8 cellular contexts compared by ENCODE assay signal in the genomic region with DNA sequence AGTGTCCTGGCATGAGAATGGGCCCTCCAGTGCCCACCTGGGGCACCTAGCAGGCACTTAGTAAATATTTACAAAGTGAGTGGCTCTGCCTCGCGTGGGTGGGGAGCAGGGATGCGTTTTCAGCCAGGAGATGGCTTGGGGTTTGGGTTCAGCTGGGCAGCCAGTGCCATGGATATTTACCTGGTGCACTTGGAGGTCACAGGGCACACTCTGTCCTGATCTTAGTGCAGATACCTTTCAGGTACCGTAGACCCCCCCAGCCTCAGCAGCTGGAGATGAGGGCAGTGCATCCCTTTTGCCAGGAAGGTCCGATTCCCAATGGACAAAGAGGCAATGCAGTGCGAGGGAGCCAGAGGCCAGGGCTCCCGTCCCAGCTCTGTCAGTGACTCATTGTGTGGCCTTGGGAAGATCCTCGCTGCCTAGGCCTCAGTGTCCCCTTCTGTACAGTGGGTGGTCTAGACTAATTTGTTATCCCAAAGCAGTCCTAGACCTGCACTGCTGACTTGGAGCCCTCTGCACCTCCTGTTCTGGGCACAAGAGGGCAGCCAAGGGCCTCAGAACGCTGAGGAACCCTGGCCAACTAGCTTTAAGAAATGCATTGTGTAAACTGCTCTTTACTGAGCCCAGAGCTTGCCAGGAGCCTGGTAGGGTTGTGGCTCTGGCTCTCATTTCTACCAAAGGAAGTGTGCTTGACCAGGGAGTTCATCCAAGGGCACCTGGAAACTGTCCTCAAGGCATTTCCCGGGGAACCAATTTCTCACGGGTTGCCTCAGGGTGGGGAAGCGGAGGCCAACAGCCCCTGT. TPM values are rescaled to one million over a fixed set of nuclear protein-coding genes. Genes with fewer than 3 reads are reported as not detected.
DNase-seq lines count a peak whose midpoint lies in the region; ATAC-seq and TF ChIP-seq lines count a peak whose summit lies in the region.

No MANE protein-coding gene starts in this region.

- in situ Hi-C loops in SK-MEL-5 (cut with HindIII; ENCODE audit: low pct_unique_long_range_greater_than_20kb, low sequenced_read_pairs) = no loop called here
- in situ Hi-C loops in transverse colon (cut with MboI; ENCODE audit: low pct_ligation_motif_present in 1 of 4, low pct_unique_long_range_greater_than_20kb in 1 of 4, low sequenced_read_pairs in 3 of 4) = loop anchor here (5.0 to 10.0 kb wide), 3 partner anchors 149 to 389 kb away; a partner anchor contains a TSS

- H3K36me3 ChIP-seq in parathyroid adenoma (ENCODE audit: control insufficient read depth, insufficient read depth, low read length) (no peaks in the 10 kb centered on the region), transverse colon (no peaks in the 10 kb centered on the region)

- H3K9me3 Mint-ChIP-seq in CD4-positive, alpha-beta T cell = no peaks in the 10 kb centered on the region

- no peak overlapping the region for H3K4me2 ChIP-seq in parathyroid adenoma (ENCODE audit: low read length)

- no peak overlapping the region for H3K4me3 Mint-ChIP-seq in CD4-positive, alpha-beta T cell

- H3K27me3 Mint-ChIP-seq in CD4-positive, alpha-beta T cell = no peaks in the 10 kb centered on the region

- TF ChIP-seq EP300 in transverse colon (IDR thresholded peaks at IDR 0.05; ENCODE audit: low read depth) = no peak

- no peak overlapping the region for H3K27ac Mint-ChIP-seq in CD4-positive, alpha-beta T cell

- H3K27ac ChIP-seq in CD4-positive, alpha-beta T cell (ENCODE audit: low read depth, low read length) = no peak overlapping the region
- no peak overlapping the region for H3K27ac ChIP-seq in parathyroid adenoma
- peak overlapping the region in 1 of 4 donors; percentile 24 for H3K27ac ChIP-seq in transverse colon

- H3K4me1 Mint-ChIP-seq in CD4-positive, alpha-beta T cell (ENCODE audit: low read depth) = no peaks in the 10 kb centered on the region

- no peak for TF ChIP-seq POLR2A in transverse colon (IDR thresholded peaks at IDR 0.05)

- no peak overlapping the region for H2AFZ ChIP-seq in parathyroid adenoma

- H3K9ac ChIP-seq in parathyroid adenoma = no peak overlapping the region

- POLR2A ChIA-PET in CD4-positive, alpha-beta T cell (lab: Charles Lee) = interaction anchor here (1.4 to 1.5 kb wide), 3 partner anchors 17 to 155 kb away, joined by 5 to 11 read pairs (median 6); a partner anchor contains a TSS

- CTCF ChIA-PET in CD4-positive, alpha-beta T cell (lab: Charles Lee) = interaction anchor here (0.6 to 3.2 kb wide), 11 partner anchors 8 to 384 kb away, joined by 3 to 54 read pairs (median 4); a partner anchor contains a TSS

- H3K36me3 Mint-ChIP-seq in CD4-positive, alpha-beta T cell (ENCODE audit: low read depth) = peaks cover 9% of the 10 kb centered on the region

- peak; percentile 48 to 71 (median 58) for DNase-seq in CD4-positive, alpha-beta T cell
- DNase-seq in KG1 (lab: John Stamatoyannopoulos, UW) (peak; percentile 21), SK-MEL-5 (ENCODE audit: low read depth, low spot score) (peak; percentile 84), germinal center (ENCODE audit: low spot score) (peak; percentile 45), transverse colon (peak; percentile 69)
- peak; percentile 71 for DNase-seq in activated naive CD4-positive, alpha-beta T cell treated with Interleukin-2 at 50 U/mL for 16 hours

- WGBS in transverse colon (ENCODE audit: low coverage in 1 of 2), 2 donors = 38% methylated on average over 12 of the region's 12 CpGs; no CpG with 5 or more reads in 1 of the 2 donors

- no peaks in the 10 kb centered on the region for H3K9me3 ChIP-seq in CD4-positive, alpha-beta T cell (ENCODE audit: control insufficient read depth, low read length)
- H3K9me3 ChIP-seq in parathyroid adenoma (ENCODE audit: control insufficient read depth, low read length) (no peaks in the 10 kb centered on the region), transverse colon (no peaks in the 10 kb centered on the region)

- H3K79me2 ChIP-seq in parathyroid adenoma = peaks cover 4% of the 10 kb centered on the region

- TF ChIP-seq CTCF in CD4-positive, alpha-beta T cell (IDR thresholded peaks at IDR 0.05) = peak; percentile 91
- TF ChIP-seq CTCF in parathyroid adenoma (IDR thresholded peaks at IDR 0.05) (peak; percentile 97), transverse colon (IDR thresholded peaks at IDR 0.05) (peak; percentile 83 to 94 (median 88))

- ATAC-seq in CD4-positive, alpha-beta T cell (ENCODE audit: poor library complexity) = peak; percentile 100
- peak; percentile 73 for ATAC-seq in GM19467 (IDR thresholded peaks at IDR 0.05; ENCODE audit: unreplicated experiment)

- no peak overlapping the region for H3K4me3 ChIP-seq in parathyroid adenoma (ENCODE audit: low read depth, low read length)
- H3K4me3 ChIP-seq in transverse colon = no peak overlapping the region

- intact Hi-C loops in CD4-positive, alpha-beta T cell (cut with DNase I, micrococcal nuclease) = loop anchor here (1.0 to 2.0 kb wide), 3 partner anchors 152 to 389 kb away; no protein-coding TSS in a partner anchor
- intact Hi-C loops in transverse colon (cut with DNase I; ENCODE audit: low total_unique reads) = loop anchor here (2.0 kb wide), 1 partner anchor 153 kb away; no protein-coding TSS in a partner anchor

- H3K4me1 ChIP-seq in parathyroid adenoma (peaks cover 6% of the 10 kb centered on the region), transverse colon (peaks cover 0 to 5% (median 4%) of the 10 kb centered on the region in 4 donors)

- H3K27me3 ChIP-seq in CD4-positive, alpha-beta T cell (ENCODE audit: control insufficient read depth, insufficient read depth, low read length) = no peaks in the 10 kb centered on the region
- H3K27me3 ChIP-seq in parathyroid adenoma (ENCODE audit: control insufficient read depth, insufficient read depth, low read length) (no peaks in the 10 kb centered on the region), transverse colon (no peaks in the 10 kb centered on the region)

RNA-seq across cellular contexts. Expression of a gene that starts 16.0 kb away (rescaled TPM):
- 1 to 10 TPM; 4.5 to 4.6 TPM for total RNA-seq in CD4-positive, alpha-beta T cell
- 12.5 and 13.5 TPM in 2 replicates for total RNA-seq in SK-MEL-5 (2014; rRNA removed; shearing (Covaris generic))
- 15.6 and 16.5 TPM in 2 replicates for polyA plus RNA-seq in SK-MEL-5 (2015; cell fraction: cytosol; rRNA removed)
- polyA plus RNA-seq in SK-MEL-5 (2015; cell fraction: nucleus; rRNA removed) = 7.9 and 8.7 TPM in 2 replicates
- 10 to 100 TPM; 19.8 to 44.0 (median 27.1) TPM for total RNA-seq in transverse colon

RNA-seq across cellular contexts. Expression of a gene that starts 52.8 kb away (rescaled TPM):
- under 1 TPM; 0.19 to 0.25 TPM for total RNA-seq in CD4-positive, alpha-beta T cell
- total RNA-seq in SK-MEL-5 (2014; rRNA removed; shearing (Covaris generic)) = 0.51 and 1.8 TPM in 2 replicates
- 2.4 and 3.9 TPM in 2 replicates for polyA plus RNA-seq in SK-MEL-5 (2015; cell fraction: cytosol; rRNA removed)
- polyA plus RNA-seq in SK-MEL-5 (2015; cell fraction: nucleus; rRNA removed) = 0.06 and 0.08 TPM in 2 replicates
- total RNA-seq in transverse colon = 10 to 100 TPM; 23.0 to 51.5 (median 31.4) TPM

Comparison
In these comparisons a context has a peak if more than half of its experiments do, and no peak if none do; other contexts are left out.
1. DNase-seq: peak in every context shown above with its lines; median percentile 84 in SK-MEL-5; 71 in activated naive CD4-positive, alpha-beta T cell treated with Interleukin-2 at 50 U/mL for 16 hours; 69 in transverse colon; 58 in CD4-positive, alpha-beta T cell; 45 in germinal center; 21 in KG1.